Comparison of ENCODE assay signal across 26 cellular contexts in the genomic region with DNA sequence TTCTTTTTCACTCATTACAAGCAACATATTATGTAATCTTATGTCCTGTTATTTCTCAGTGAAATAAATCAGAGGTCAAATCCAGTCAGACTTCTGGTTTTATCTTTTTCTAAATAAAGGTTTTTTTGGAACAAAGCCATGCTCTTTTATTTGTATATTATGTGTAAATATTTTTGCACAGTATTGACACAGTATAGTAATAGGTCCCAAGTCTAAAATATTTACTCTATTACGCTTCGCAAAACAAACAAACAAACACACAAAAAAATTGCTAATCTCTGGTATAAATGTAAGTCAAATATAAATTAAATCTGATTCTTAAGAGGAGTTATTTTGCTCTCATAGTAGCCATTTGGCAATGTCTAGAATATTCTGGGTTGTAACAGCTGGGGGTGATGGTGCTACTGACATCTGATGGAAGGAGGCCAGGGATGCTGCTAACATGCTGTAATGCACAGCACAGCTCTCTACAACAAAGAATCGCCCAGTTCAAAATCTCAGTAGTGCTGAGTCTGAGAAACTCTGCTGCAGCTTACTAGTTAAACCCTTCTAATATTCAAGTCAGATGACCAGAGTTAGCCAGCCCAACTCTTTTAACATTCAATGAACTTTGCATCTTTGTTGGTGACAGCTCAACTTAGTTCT.
DNase-seq lines count a peak whose midpoint lies in the region; ATAC-seq and TF ChIP-seq lines count a peak whose summit lies in the region.
"Had no signal": no experiment of that assay in that cellular context is flagged by ENCODE, and none has a peak within 500 bp of the region (broad histone marks: within the 10 kb centered on the region; RNA-seq: fewer than 3 reads in every experiment).

No MANE protein-coding gene starts in this region.

- 85 to 99% (median 86%) methylated on average over 3 of the region's 3 CpGs for WGBS in psoas muscle, 3 donors

- H3K4me3 ChIP-seq in lower lobe of right lung = no peak overlapping the region
- no peak overlapping the region for H3K4me3 ChIP-seq in psoas muscle
- H3K4me3 ChIP-seq: K562, PC-9, SJCRH30 had no signal

- H3K27me3 ChIP-seq in lower lobe of right lung (ENCODE audit: low read depth) = no peaks in the 10 kb centered on the region
- no peaks in the 10 kb centered on the region for H3K27me3 ChIP-seq in psoas muscle (ENCODE audit: insufficient read depth in 3 of 3, low read length in 2 of 3)
- H3K27me3 ChIP-seq: BE2C, SJCRH30 had no signal

- H3K27ac ChIP-seq in lower lobe of right lung = no peak overlapping the region
- H3K27ac ChIP-seq in psoas muscle = no peak overlapping the region
- H3K27ac ChIP-seq: 22Rv1, HL-60, PC-9, SJCRH30 had no signal

- no peak for ATAC-seq in lower lobe of right lung
- no peak for ATAC-seq in HG03196 (IDR thresholded peaks at IDR 0.05; ENCODE audit: unreplicated experiment)
- ATAC-seq in psoas muscle = no peak
- ATAC-seq: HCT116, K562, Right ventricle myocardium inferior, SK-N-SH treated with all-trans-retinoic acid at 6 μM for 48 hours, T-helper 17 cell had no signal

- H3K36me3 ChIP-seq in lower lobe of right lung (no peaks in the 10 kb centered on the region), psoas muscle (ENCODE audit: insufficient read depth in 1 of 2, low read depth in 1 of 2) (no peaks in the 10 kb centered on the region)
- H3K36me3 ChIP-seq: BE2C, SJCRH30 had no signal

- H3K9me3 ChIP-seq in lower lobe of right lung (no peaks in the 10 kb centered on the region), psoas muscle (no peaks in the 10 kb centered on the region)
- H3K9me3 ChIP-seq: BE2C, SJCRH30 had no signal

- intact Hi-C loops in lower lobe of right lung (cut with DNase I) = no loop called here
- intact Hi-C loops in psoas muscle (cut with DNase I) = no loop called here

- H3K4me1 ChIP-seq in lower lobe of right lung (no peaks in the 10 kb centered on the region), psoas muscle (no peaks in the 10 kb centered on the region)
- H3K4me1 ChIP-seq: BE2C had no signal

- DNase-seq in NCI-H1092 treated with DMSO at 0.1 percent for 48 hours (lab: John Stamatoyannopoulos, UW) (peak; percentile 26), NCI-H1092 (lab: John Stamatoyannopoulos, UW) (no peak), HuH-7.5 (ENCODE audit: low spot score) (peak; percentile 20), cerebellum (ENCODE audit: low spot score) (peak; percentile 35), midbrain (lab: John Stamatoyannopoulos, UW) (peak; percentile 1), lower lobe of right lung (no peak), psoas muscle (no peak)
- DNase-seq: BE2C; Calu3; CD8-positive, alpha-beta memory T cell; GDM1; Kasumi-1; NCI-H1417; NCI-H1694 treated with DMSO at 0.1 percent for 48 hours; NCI-H2171 treated with DMSO at 0.1 percent for 48 hours; NCI-H526; PC-9; SJCRH30; T-helper 17 cell had no signal

- TF ChIP-seq CTCF in lower lobe of right lung (IDR thresholded peaks at IDR 0.05) = no peak
- no peak for TF ChIP-seq CTCF in psoas muscle (IDR thresholded peaks at IDR 0.05)

Comparison
In these comparisons a context has a peak if more than half of its experiments do, and no peak if none do; other contexts are left out.
1. DNase-seq: peak in NCI-H1092 treated with DMSO at 0.1 percent for 48 hours (single experiment), HuH-7.5 (single experiment), cerebellum (single experiment) and midbrain (single experiment); none in NCI-H1092 (single experiment), lower lobe of right lung (single experiment) and psoas muscle (0 of 2).